ENCODE assay signal across 11 cellular contexts in genomic region chr11:122977455-122978302, GRCh38. TPM values are rescaled to one million over a fixed set of nuclear protein-coding genes. Genes with fewer than 3 reads are reported as not detected.
DNase-seq lines count a peak whose midpoint lies in the region; ATAC-seq and TF ChIP-seq lines count a peak whose summit lies in the region.
"Had no signal": no experiment of that assay in that cellular context is flagged by ENCODE, and none has a peak within 500 bp of the region (broad histone marks: within the 10 kb centered on the region; RNA-seq: fewer than 3 reads in every experiment).

No MANE protein-coding gene starts in this region.

- TF ChIP-seq CTCF in GM13977 (IDR thresholded peaks at IDR 0.05; ENCODE audit: extremely low read depth, insufficient read depth, missing control alignments) (no peak), coronary artery (IDR thresholded peaks at IDR 0.05) (no peak)

- peak; percentile 5 for DNase-seq in COLO668 (lab: John Stamatoyannopoulos, UW; ENCODE audit: unreplicated experiment)
- peak; percentile 27 for DNase-seq in GM13977 (ENCODE audit: low spot score)
- DNase-seq in coronary artery (ENCODE audit: low spot score) = no peak
- no peak for DNase-seq in naive thymus-derived CD8-positive, alpha-beta T cell
- no peak for DNase-seq in SKM-1 (lab: John Stamatoyannopoulos, UW; ENCODE audit: unreplicated experiment)
- no peak for DNase-seq in activated CD4-positive, alpha-beta T cell treated with anti-CD3 and anti-CD28 coated beads, Interleukin-2, amount 50 U/mL, for 4 hours
- DNase-seq: KBM-7, kidney had no signal

- peaks cover 69 to 100% (median 80%) of the 10 kb centered on the region in 5 donors for H3K27me3 Mint-ChIP-seq in naive thymus-derived CD8-positive, alpha-beta T cell

- peaks cover 0 to 15% (median 6%) of the 10 kb centered on the region in 3 donors for H3K36me3 Mint-ChIP-seq in naive thymus-derived CD8-positive, alpha-beta T cell

- peaks cover 0 to 12% (median 0%) of the 10 kb centered on the region in 9 donors for H3K9me3 Mint-ChIP-seq in naive thymus-derived CD8-positive, alpha-beta T cell

- in situ Hi-C loops in GM13977 (cut with MboI; ENCODE audit: low pct_unique_long_range_greater_than_20kb, low sequenced_read_pairs, unreplicated experiment) = no loop called here

- POLR2A ChIA-PET in naive thymus-derived CD8-positive, alpha-beta T cell (lab: Charles Lee) = no interaction called here

- no peak overlapping the region for H3K27ac ChIP-seq in coronary artery

- H3K4me3 Mint-ChIP-seq in naive thymus-derived CD8-positive, alpha-beta T cell = peak overlapping the region in 7 of 10 donors; percentile 6 to 63 (median 37)

- peak overlapping the region in 1 of 10 donors; percentile 61 for H3K27ac Mint-ChIP-seq in naive thymus-derived CD8-positive, alpha-beta T cell

- no peak for ATAC-seq in naive thymus-derived CD8-positive, alpha-beta T cell
- no peak for ATAC-seq in HG02610 (IDR thresholded peaks at IDR 0.05; ENCODE audit: unreplicated experiment)
- ATAC-seq in GM21786 (IDR thresholded peaks at IDR 0.05; ENCODE audit: unreplicated experiment) = no peak

- peaks cover 20 to 58% (median 33%) of the 10 kb centered on the region in 4 donors for H3K4me1 Mint-ChIP-seq in naive thymus-derived CD8-positive, alpha-beta T cell

- H3K4me3 ChIP-seq in coronary artery = peak overlapping the region; percentile 55

RNA-seq across cellular contexts. Expression of gene BSX, which starts 4.0 kb away (rescaled TPM):
- not detected for total RNA-seq in naive thymus-derived CD8-positive, alpha-beta T cell
- not detected for polyA plus RNA-seq in naive thymus-derived CD8-positive, alpha-beta T cell
- total RNA-seq: kidney, ureter had no signal

Comparison
In these comparisons a context has a peak if more than half of its experiments do, and no peak if none do; other contexts are left out.
1. DNase-seq: peak in COLO668 (single experiment) and GM13977 (single experiment); none in coronary artery (single experiment), naive thymus-derived CD8-positive, alpha-beta T cell (0 of 10), SKM-1 (single experiment) and activated CD4-positive, alpha-beta T cell treated with anti-CD3 and anti-CD28 coated beads, Interleukin-2, amount 50 U/mL, for 4 hours (0 of 2).